ENCODE assay signal across 13 cellular contexts in the genomic region with DNA sequence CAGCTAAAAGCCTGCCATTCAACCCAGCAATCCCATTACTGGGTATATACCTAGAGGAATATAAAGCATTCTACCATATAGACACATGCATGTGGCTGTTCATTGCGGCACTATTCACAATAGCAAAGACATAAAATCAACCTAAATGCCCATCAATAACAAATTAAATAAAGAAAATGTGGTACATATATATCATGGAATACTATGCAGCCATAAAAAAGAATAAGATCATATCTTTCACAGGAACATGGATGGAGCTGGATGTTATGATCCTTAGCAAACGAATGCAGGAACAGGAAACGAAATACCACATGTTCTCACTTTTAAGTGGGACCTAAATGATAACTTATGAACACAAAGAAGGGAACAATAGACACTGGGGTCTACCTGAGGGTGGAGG. TPM values are rescaled to one million over a fixed set of nuclear protein-coding genes. Genes with fewer than 3 reads are reported as not detected.
"Had no signal": no experiment of that assay in that cellular context is flagged by ENCODE, and none has a peak within 500 bp of the region (broad histone marks: within the 10 kb centered on the region; RNA-seq: fewer than 3 reads in every experiment).

No MANE protein-coding gene starts in this region.

RNA-seq across cellular contexts. Expression of a gene that starts 59.2 kb away (rescaled TPM):
- total RNA-seq: activated B cell treated with CpG ODN at 0.5 μM for 24 hours; activated CD4-positive, alpha-beta memory T cell treated with anti-CD3 and anti-CD28 coated beads for 36 hours; activated CD4-positive, alpha-beta memory T cell treated with anti-CD3 and anti-CD28 coated beads, Interleukin-2, amount 10 ng/mL, durations not matched to agents 7 days and 5 days; activated CD4-positive, alpha-beta T cell treated with anti-CD3 and anti-CD28 coated beads for 36 hours; activated CD4-positive, alpha-beta T cell treated with anti-CD3 and anti-CD28 coated beads, Interleukin-2, amount 10 ng/mL, durations not matched to agents 24 days and 14 days; activated CD4-positive, alpha-beta T cell treated with anti-CD3 and anti-CD28 coated beads, Interleukin-2, amount 10 ng/mL, durations not matched to agents 7 days and 5 days; activated CD8-positive, alpha-beta memory T cell treated with anti-CD3 and anti-CD28 coated beads for 36 hours; activated CD8-positive, alpha-beta memory T cell treated with anti-CD3 and anti-CD28 coated beads, Interleukin-2, amount 10 ng/mL, durations not matched to agents 7 days and 5 days; activated CD8-positive, alpha-beta T cell treated with anti-CD3 and anti-CD28 coated beads for 36 hours; activated CD8-positive, alpha-beta T cell treated with anti-CD3 and anti-CD28 coated beads, Interleukin-2, amount 10 ng/mL, durations not matched to agents 7 days and 5 days; T-helper 1 cell treated with Interleukin-12 subunit alpha and Interleukin-12 subunit beta and Interleukin-4 antibody, amounts not matched to agents 30 ng/mL and 1 ng/mL, for 36 hours; T-helper 17 cell; T-helper 2 cell treated with Interferon-gamma antibody and Interleukin-4, amounts not matched to agents 100 ng/mL and 5 ng/mL, for 36 hours had no signal
